ENCODE assay signal across 10 cellular contexts in the genomic region with DNA sequence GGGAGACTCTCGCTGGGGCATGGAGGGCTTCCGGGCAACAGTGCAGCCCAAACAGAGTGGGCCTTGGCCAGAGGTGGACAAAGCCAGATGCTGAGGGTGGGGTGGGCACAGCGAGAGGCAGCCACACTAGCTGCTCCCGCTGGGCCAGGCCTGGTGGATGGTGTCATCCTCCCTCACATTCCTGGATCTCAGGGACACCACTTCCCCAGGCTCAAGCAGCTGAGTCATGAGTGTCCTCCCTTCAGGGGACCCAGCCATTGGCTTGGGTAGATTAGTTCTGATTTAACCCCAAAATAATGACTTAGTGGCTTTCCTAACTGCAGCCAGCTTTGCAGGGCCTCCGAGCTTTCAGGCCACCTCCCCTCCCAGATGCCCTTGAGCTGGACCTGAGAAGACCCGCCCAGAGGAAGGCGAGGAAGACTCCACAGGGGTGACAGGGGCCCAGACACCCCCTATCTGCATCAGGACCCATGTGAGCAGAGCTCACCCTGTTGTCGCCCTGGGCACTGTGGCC. TPM values are rescaled to one million over a fixed set of nuclear protein-coding genes. Genes with fewer than 3 reads are reported as not detected.
A peak's percentile ranks its signal among the peaks of the same experiment; 100 is the strongest.
DNase-seq lines count a peak whose midpoint lies in the region; ATAC-seq, FAIRE-seq and TF ChIP-seq lines count a peak whose summit lies in the region.
"Had no signal": no experiment of that assay in that cellular context is flagged by ENCODE, and none has a peak within 500 bp of the region (broad histone marks: within the 10 kb centered on the region; RNA-seq: fewer than 3 reads in every experiment).

No MANE protein-coding gene starts in this region.

- RAD21 ChIA-PET in HCT116 (lab: Charles Lee; ENCODE audit: low non-redundant PET in 1 of 2, low total read pairs in 2 of 2, uncharacterized antibody in 2 of 2, unreplicated experiment in 2 of 2), result no interaction called here

- FAIRE-seq in A549 (lab: Jason Lieb, UNC) (no peak), astrocyte (lab: Jason Lieb, UNC) (peak; percentile 79)

- 67% methylated on average over 6 of the region's 8 CpGs for WGBS in A549 (ENCODE audit: missing lambda C conversion rate)

- H3K4me1 ChIP-seq in A549 (peaks cover 29% of the 10 kb centered on the region), HCT116 (ENCODE audit: control insufficient read depth in 1 of 2, insufficient read depth in 2 of 2, low read length in 2 of 2) (peaks cover 18 to 39% of the 10 kb centered on the region in 2 experiments), astrocyte (ENCODE audit: insufficient read depth, low read length) (peaks cover 55% of the 10 kb centered on the region)

- H3K9ac ChIP-seq in HCT116 (ENCODE audit: low read length) (peak overlapping the region; percentile 17; the same call in 1 of the 2 replicates), astrocyte (ENCODE audit: low read length) (peak overlapping the region; percentile 56)
- H3K9ac ChIP-seq: BLaER1 had no signal

- H3K79me2 ChIP-seq in HCT116 (ENCODE audit: insufficient read depth, low read length) (no peaks in the 10 kb centered on the region), astrocyte (ENCODE audit: insufficient read depth, low read length) (peaks cover 5% of the 10 kb centered on the region)

- no peaks in the 10 kb centered on the region for H3K36me3 ChIP-seq in HCT116 (ENCODE audit: control insufficient read depth in 1 of 2, insufficient read depth in 2 of 2, low read length in 2 of 2)
- no peaks in the 10 kb centered on the region for H3K36me3 ChIP-seq in astrocyte (ENCODE audit: insufficient read depth, low read length)
- H3K36me3 ChIP-seq: BLaER1 had no signal

- ATAC-seq in A549 (no peak), HCT116 (no peak), sciatic nerve (no peak)

- H3K4me1 Mint-ChIP-seq in astrocyte (ENCODE audit: low read depth, unreplicated experiment), result no peaks in the 10 kb centered on the region

- DNase-seq in A549 (ENCODE audit: low read depth in 1 of 2, low spot score in 1 of 2) (peak in 1 of 2 experiments; percentile 38), HCT116 (ENCODE audit: low read depth, low spot score) (no peak), astrocyte (ENCODE audit: low read depth) (peak; percentile 61), kidney tubule cell (ENCODE audit: low spot score) (peak; percentile 78), T-helper 1 cell (no peak), mucosa of gallbladder (ENCODE audit: low spot score) (no peak), sciatic nerve (ENCODE audit: low spot score) (no peak), NCI-H2081 treated with DMSO at 0.1 percent for 48 hours (lab: John Stamatoyannopoulos, UW) (no peak)

- TF ChIP-seq CTCF in A549 (IDR thresholded peaks at IDR 0.05) (no peak), HCT116 (IDR thresholded peaks at IDR 0.05 in 2 of 3, conservative IDR thresholded peaks at IDR 0.05 in 1 of 3; ENCODE audit: borderline replicate concordance in 1 of 3, insufficient read depth in 1 of 3, low read depth in 2 of 3, low read length in 2 of 3) (no peak), astrocyte (IDR thresholded peaks at IDR 0.05; ENCODE audit: insufficient read depth, low read depth, low read length) (no peak)

- TF ChIP-seq EP300 in A549 (IDR thresholded peaks at IDR 0.05), result no peak

- H3K4me3 Mint-ChIP-seq in astrocyte (ENCODE audit: unreplicated experiment), result no peak overlapping the region

- H3K27me3 ChIP-seq in HCT116 (ENCODE audit: insufficient read depth, low read length) (no peaks in the 10 kb centered on the region), astrocyte (ENCODE audit: insufficient read depth, low read length) (no peaks in the 10 kb centered on the region)
- H3K27me3 ChIP-seq: BLaER1 had no signal

- H3K4me3 ChIP-seq in A549 (no peak overlapping the region), HCT116 (replicated peaks in 1 of 2; ENCODE audit: low read depth in 1 of 2, low read length in 2 of 2) (no peak overlapping the region), astrocyte (ENCODE audit: insufficient read depth, low read depth, low read length) (no peak overlapping the region)
- H3K4me3 ChIP-seq: BLaER1 had no signal

- no peaks in the 10 kb centered on the region for H4K20me1 ChIP-seq in HCT116 (ENCODE audit: insufficient read depth)
- H4K20me1 ChIP-seq in astrocyte (ENCODE audit: insufficient read depth, low read length), result no peaks in the 10 kb centered on the region
- H4K20me1 ChIP-seq: BLaER1 had no signal

- H3K27ac ChIP-seq in A549 (peak overlapping the region; percentile 51 to 61; a peak in 4 of 6 replicates), HCT116 (ENCODE audit: low read depth, low read length) (no peak overlapping the region), astrocyte (ENCODE audit: low read depth, low read length) (peak overlapping the region; percentile 65)
- H3K27ac ChIP-seq: BLaER1 had no signal

- H3K9me3 ChIP-seq in A549, result no peaks in the 10 kb centered on the region
- no peaks in the 10 kb centered on the region for H3K9me3 ChIP-seq in HCT116 (ENCODE audit: control insufficient read depth in 1 of 2, insufficient read depth in 1 of 2, low read depth in 1 of 2, low read length in 2 of 2)
- H3K9me3 ChIP-seq in astrocyte (ENCODE audit: insufficient read depth, low read depth, low read length), result no peaks in the 10 kb centered on the region
- H3K9me3 ChIP-seq: BLaER1 had no signal

- peak overlapping the region; percentile 75 for H3K27ac Mint-ChIP-seq in astrocyte (ENCODE audit: unreplicated experiment)

- no TSS peak for BruUV-seq in HCT116 (replicated peaks; lab: Mats Ljungman, UMichigan)

- TF ChIP-seq POLR2A in A549 (IDR thresholded peaks at IDR 0.05; ENCODE audit: low read length) (no peak), HCT116 (IDR thresholded peaks at IDR 0.05; ENCODE audit: borderline replicate concordance, extremely low read depth, insufficient read depth, insufficient read length) (no peak)

- peaks cover 12% of the 10 kb centered on the region for H3K27me3 Mint-ChIP-seq in astrocyte (ENCODE audit: low read depth, unreplicated experiment)

- H3K4me2 ChIP-seq in A549, result 0 out of 3 replicates have a peak overlapping the region, but pooled peaks have one; percentile 25
- peak overlapping the region; percentile 27 for H3K4me2 ChIP-seq in HCT116 (ENCODE audit: low read length)
- H3K4me2 ChIP-seq in astrocyte (ENCODE audit: low read length), result peak overlapping the region; percentile 56
- H3K4me2 ChIP-seq: BLaER1 had no signal

- no peaks in the 10 kb centered on the region for H3K36me3 Mint-ChIP-seq in astrocyte (ENCODE audit: low read depth, unreplicated experiment)

- no peaks in the 10 kb centered on the region for H3K9me3 Mint-ChIP-seq in astrocyte (ENCODE audit: unreplicated experiment)

- H2AFZ ChIP-seq in HCT116 (ENCODE audit: low read depth, low read length, poor library complexity, severe bottlenecking) (no peak overlapping the region), astrocyte (ENCODE audit: low read depth, low read length) (peak overlapping the region; percentile 36)

- TF ChIP-seq RAD21 in A549 (conservative IDR thresholded peaks at IDR 0.05 in 1 of 2, IDR thresholded peaks at IDR 0.05 in 1 of 2) (no peak), HCT116 (IDR thresholded peaks at IDR 0.05; ENCODE audit: low read depth) (no peak)

- POLR2A ChIA-PET in A549 (lab: Yijun Ruan, JAX) (no interaction called here), HCT116 (lab: Charles Lee) (no interaction called here)

- intact Hi-C loops in HCT116 (cut with micrococcal nuclease), result no loop called here
- intact Hi-C loops in sciatic nerve (cut with DNase I), result no loop called here

- H3K9me2 ChIP-seq in HCT116 (ENCODE audit: insufficient read depth), result no peaks in the 10 kb centered on the region

- CTCF ChIA-PET in A549 (lab: Yijun Ruan, JAX), result interaction anchor here (0.9 to 10.7 kb wide), 3 partner anchors 9 to 115 kb away, joined by 3 to 133 read pairs (median 6); no protein-coding TSS in a partner anchor
- CTCF ChIA-PET in HCT116 (lab: Charles Lee), result interaction anchor here (1.1 kb wide), 1 partner anchor 114 kb away, joined by 3 read pairs; no protein-coding TSS in a partner anchor

TF ChIP-seq in A549, 52 proteins besides CTCF, POLR2A, EP300 and RAD21 (continues in another document):
- no peak for TF ChIP-seq KDM5A (IDR thresholded peaks at IDR 0.05)
- TF ChIP-seq ZSCAN20 (CRISPR knock-in tag; IDR thresholded peaks at IDR 0.05), result no peak
- TF ChIP-seq JUN (IDR thresholded peaks at IDR 0.05), result no peak
- TF ChIP-seq POLR2AphosphoS2 (conservative IDR thresholded peaks at IDR 0.05; ENCODE audit: low read length), result no peak
- TF ChIP-seq ZFP36 (IDR thresholded peaks at IDR 0.05; ENCODE audit: borderline replicate concordance, partially characterized antibody), result no peak

TF ChIP-seq in HCT116, 20 proteins besides CTCF, POLR2A, EP300 and RAD21 (continues in another document):
- TF ChIP-seq SRF (IDR thresholded peaks at IDR 0.05; ENCODE audit: low read depth) (no peak), CBX3 (IDR thresholded peaks at IDR 0.05; ENCODE audit: low read depth) (no peak), ZFX (IDR thresholded peaks at IDR 0.05) (no peak), POLR2AphosphoS5 (IDR thresholded peaks at IDR 0.05; ENCODE audit: low read depth, low read length) (no peak), JUND (IDR thresholded peaks at IDR 0.05) (no peak), EZH2 (IDR thresholded peaks at IDR 0.05) (no peak), EGR1 (IDR thresholded peaks at IDR 0.05; ENCODE audit: low read depth) (no peak)
- TF ChIP-seq, protein P1, sequence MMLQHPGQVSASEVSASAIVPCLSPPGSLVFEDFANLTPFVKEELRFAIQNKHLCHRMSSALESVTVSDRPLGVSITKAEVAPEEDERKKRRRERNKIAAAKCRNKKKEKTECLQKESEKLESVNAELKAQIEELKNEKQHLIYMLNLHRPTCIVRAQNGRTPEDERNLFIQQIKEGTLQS (IDR thresholded peaks at IDR 0.05), result no peak

RNA-seq across cellular contexts. Expression of a gene that starts 25.9 kb away (rescaled TPM):
- polyA plus RNA-seq in A549 (2011; rRNA removed), result 16.9 and 21.0 TPM in 2 replicates
- polyA plus RNA-seq in A549 (2012; cell fraction: cytosol; rRNA removed), result 36.4 and 59.9 TPM in 2 replicates
- 48.0 and 49.6 TPM in 2 replicates for polyA plus RNA-seq in A549 (2012; cell fraction: nucleus; rRNA removed)
- 80.8 to 92.0 TPM (median 82.2 TPM) in 3 replicates for polyA plus RNA-seq in A549 (2017; fragmentation: RNase III; extraction: RNeasy Plus Mini Kit Qiagen cat#74134 plus additional on column Dnase treatment)
- polyA minus RNA-seq in A549 (2011; rRNA and poly(A)+ RNA removed), result 19.4 and 42.1 TPM in 2 replicates
- 10.5 TPM for total RNA-seq in HCT116 (2021; ENCODE audit: unreplicated experiment)
- 12.9 and 15.2 TPM in 2 replicates for polyA plus RNA-seq in HCT116 (2012)
- 1.6 and 1.7 TPM in 2 replicates for total RNA-seq in astrocyte
- 22.1 TPM for total RNA-seq in mucosa of gallbladder
- not detected for total RNA-seq in sciatic nerve
- total RNA-seq: mesenteric fat pad had no signal

Comparison
In these comparisons a context has a peak if more than half of its experiments do, and no peak if none do; other contexts are left out.
1. DNase-seq: peak in astrocyte (single experiment) and kidney tubule cell (single experiment); none in HCT116 (single experiment), T-helper 1 cell (0 of 5), mucosa of gallbladder (single experiment), sciatic nerve (single experiment) and NCI-H2081 treated with DMSO at 0.1 percent for 48 hours (single experiment).
2. Peak in every context shown above with its lines, with median percentiles within 50 percentile points of each other: H3K4me2 ChIP-seq.